Comparison of ENCODE assay signal across 6 cellular contexts in genomic region chr17:20457848-20458381, GRCh38. TPM values are rescaled to one million over a fixed set of nuclear protein-coding genes. Genes with fewer than 3 reads are reported as not detected.
"Had no signal": no experiment of that assay in that cellular context is flagged by ENCODE, and none has a peak within 500 bp of the region (broad histone marks: within the 10 kb centered on the region; RNA-seq: fewer than 3 reads in every experiment).

No MANE protein-coding gene starts in this region.

RNA-seq across cellular contexts. Expression of gene LGALS9B, which starts 9.4 kb away (rescaled TPM):
- total RNA-seq: GM23248, H1, H9, HepG2, HT-29 had no signal
- polyA plus RNA-seq: GM23248, H1, HepG2, IgD-negative memory B cell had no signal
